In genomic region chr4:95510145-95510544, GRCh38 we compare ENCODE assay signal across 9 cellular contexts. TPM values are rescaled to one million over a fixed set of nuclear protein-coding genes. Genes with fewer than 3 reads are reported as not detected.
DNase-seq lines count a peak whose midpoint lies in the region; ATAC-seq and TF ChIP-seq lines count a peak whose summit lies in the region.
"Had no signal": no experiment of that assay in that cellular context is flagged by ENCODE, and none has a peak within 500 bp of the region (broad histone marks: within the 10 kb centered on the region; RNA-seq: fewer than 3 reads in every experiment).

No MANE protein-coding gene starts in this region.

- no peak overlapping the region for H3K4me3 ChIP-seq in heart right ventricle
- no peak overlapping the region for H3K4me3 ChIP-seq in uterus

- DNase-seq in heart right ventricle = no peak
- no peak for DNase-seq in Right ventricle myocardium inferior (ENCODE audit: missing footprints)
- DNase-seq in OCI-M1 (lab: John Stamatoyannopoulos, UW) = peak; percentile 65
- DNase-seq in fibroblast of peridontal ligament (ENCODE audit: extremely low read depth) = peak; percentile 33
- no peak for DNase-seq in uterus
- DNase-seq in NCI-H2081 treated with DMSO at 0.1 percent for 48 hours (lab: John Stamatoyannopoulos, UW) = no peak
- DNase-seq in NCI-H1694 treated with DMSO at 0.1 percent for 48 hours (lab: John Stamatoyannopoulos, UW) = no peak

- no peak for TF ChIP-seq POLR2A in uterus (IDR thresholded peaks at IDR 0.05)

- H3K4me1 ChIP-seq in heart right ventricle (peaks cover 0 to 6% (median 0%) of the 10 kb centered on the region in 9 donors), uterus (no peaks in the 10 kb centered on the region)
- H3K4me1 ChIP-seq: parathyroid adenoma had no signal

- WGBS in heart right ventricle, 2 donors = 7 to 8% methylated on average over 2 of the region's 2 CpGs

- H3K9me3 ChIP-seq in heart right ventricle (no peaks in the 10 kb centered on the region), uterus (no peaks in the 10 kb centered on the region)

- peak in 2 of 8 donors; percentile 28 to 62 for ATAC-seq in heart right ventricle
- ATAC-seq in Right ventricle myocardium inferior = no peak
- no peak for ATAC-seq in HG02642 (IDR thresholded peaks at IDR 0.05; ENCODE audit: poor library complexity, unreplicated experiment)

- H3K27ac ChIP-seq in heart right ventricle (no peak overlapping the region), uterus (no peak overlapping the region)
- H3K27ac ChIP-seq: parathyroid adenoma had no signal

- TF ChIP-seq CTCF in heart right ventricle (IDR thresholded peaks at IDR 0.05) = peak; percentile 37 to 72 (median 65)
- peak; percentile 29 to 66 (median 55) for TF ChIP-seq CTCF in uterus (IDR thresholded peaks at IDR 0.05)

- H3K36me3 ChIP-seq in heart right ventricle (no peaks in the 10 kb centered on the region), uterus (no peaks in the 10 kb centered on the region)

- intact Hi-C loops in heart right ventricle (cut with DNase I) (loop anchor here in 1 of 10 donors (5.0 kb wide), 1 partner anchor 522 kb away; no protein-coding TSS in a partner anchor), Right ventricle myocardium inferior (cut with DNase I) (no loop called here), uterus (cut with DNase I; ENCODE audit: low total_unique reads) (no loop called here)

- H3K27me3 ChIP-seq in heart right ventricle = peaks cover 0 to 2% (median 0%) of the 10 kb centered on the region in 7 donors
- no peaks in the 10 kb centered on the region for H3K27me3 ChIP-seq in uterus

RNA-seq across cellular contexts. Expression of gene UNC5C, which starts 38.6 kb away (rescaled TPM):
- 1 to 10 TPM; 1.1 to 3.2 (median 1.7) TPM for total RNA-seq in heart right ventricle
- polyA plus RNA-seq in heart right ventricle = under 1 TPM; 0.44 to 0.54 TPM
- 2.1 TPM for total RNA-seq in Right ventricle myocardium inferior
- total RNA-seq in uterus = 10 to 100 TPM in 2 of 4 donors, 1 to 10 TPM in 2; 3.3 to 21.6 (median 7.9) TPM

Comparison
In these comparisons a context has a peak if more than half of its experiments do, and no peak if none do; other contexts are left out.
1. DNase-seq: peak in OCI-M1 (single experiment) and fibroblast of peridontal ligament (single experiment); none in heart right ventricle (0 of 2), Right ventricle myocardium inferior (single experiment), uterus (0 of 2), NCI-H2081 treated with DMSO at 0.1 percent for 48 hours (single experiment) and NCI-H1694 treated with DMSO at 0.1 percent for 48 hours (single experiment).